24 cellular contexts compared by ENCODE assay signal in genomic region chr11:3669128-3669527, GRCh38. TPM values are rescaled to one million over a fixed set of nuclear protein-coding genes. Genes with fewer than 3 reads are reported as not detected.
DNase-seq lines count a peak whose midpoint lies in the region; ATAC-seq and TF ChIP-seq lines count a peak whose summit lies in the region.
"Had no signal": no experiment of that assay in that cellular context is flagged by ENCODE, and none has a peak within 500 bp of the region (broad histone marks: within the 10 kb centered on the region; RNA-seq: fewer than 3 reads in every experiment).

No MANE protein-coding gene starts in this region.

- no peak for TF ChIP-seq CTCF in cardiac muscle cell (IDR thresholded peaks at IDR 0.05; ENCODE audit: low read depth, low read length)
- no peak for TF ChIP-seq CTCF in GM20000 (IDR thresholded peaks at IDR 0.05; ENCODE audit: extremely low read depth, missing control alignments)
- no peak for TF ChIP-seq CTCF in neural crest cell (conservative IDR thresholded peaks at IDR 0.05)

- H3K27ac Mint-ChIP-seq in neural crest cell (ENCODE audit: unreplicated experiment) = peak overlapping the region; percentile 87
- H3K27ac Mint-ChIP-seq: GM23338 had no signal

- H3K4me3 ChIP-seq in cardiac muscle cell = no peak overlapping the region
- H3K4me3 ChIP-seq: GM23338 had no signal

- intact Hi-C loops in left ventricle myocardium superior (cut with micrococcal nuclease) = no loop called here

- H3K36me3 ChIP-seq in cardiac muscle cell = peaks cover 9% of the 10 kb centered on the region
- H3K36me3 ChIP-seq: BE2C had no signal

- no peaks in the 10 kb centered on the region for H3K9me3 Mint-ChIP-seq in neural crest cell
- H3K9me3 Mint-ChIP-seq: CD4-positive, CD25-positive, alpha-beta regulatory T cell; GM23338 had no signal

- no peak overlapping the region for H3K4me3 Mint-ChIP-seq in neural crest cell
- H3K4me3 Mint-ChIP-seq: CD4-positive, CD25-positive, alpha-beta regulatory T cell; GM23338 had no signal

- H3K36me3 Mint-ChIP-seq in neural crest cell (ENCODE audit: low read depth) = peaks cover 17% of the 10 kb centered on the region

- H3K4me1 ChIP-seq in cardiac muscle cell (ENCODE audit: low read depth) = peaks cover 9% of the 10 kb centered on the region
- H3K4me1 ChIP-seq: BE2C, Caco-2 had no signal

- no peaks in the 10 kb centered on the region for H3K27me3 Mint-ChIP-seq in neural crest cell (ENCODE audit: low read depth)
- H3K27me3 Mint-ChIP-seq: CD4-positive, CD25-positive, alpha-beta regulatory T cell had no signal

- H3K27me3 ChIP-seq in cardiac muscle cell = no peaks in the 10 kb centered on the region
- H3K27me3 ChIP-seq: BE2C had no signal

- H3K9me3 ChIP-seq in cardiac muscle cell (ENCODE audit: low read depth) = no peaks in the 10 kb centered on the region
- H3K9me3 ChIP-seq: BE2C, Caco-2 had no signal

- DNase-seq in cardiac muscle cell (ENCODE audit: low read depth in 1 of 2, low spot score in 1 of 2) (no peak), left ventricle myocardium superior (no peak), GM20000 (ENCODE audit: low spot score) (peak; percentile 9), neural crest cell (ENCODE audit: low read depth, low spot score) (no peak), NOMO-1 treated with DMSO at 0.1 percent for 48 hours (lab: John Stamatoyannopoulos, UW; ENCODE audit: unreplicated experiment) (no peak)
- DNase-seq: BE2C; Caco-2; CD4-positive, CD25-positive, alpha-beta regulatory T cell; DMS153; GDM1; IMR-90; NCI-H1417; NCI-H187 treated with DMSO at 0.1 percent for 48 hours; NCI-H2227 treated with DMSO at 0.1 percent for 48 hours; NCI-H524; NCI-H82 had no signal

- H3K27ac ChIP-seq in cardiac muscle cell = peak overlapping the region; percentile 68
- H3K27ac ChIP-seq: HL-60 had no signal

- ATAC-seq in left ventricle myocardium superior = no peak
- no peak for ATAC-seq in GM21367 (IDR thresholded peaks at IDR 0.05; ENCODE audit: unreplicated experiment)
- ATAC-seq: GM23338, HCT116 had no signal

- no peaks in the 10 kb centered on the region for H3K4me1 Mint-ChIP-seq in neural crest cell
- H3K4me1 Mint-ChIP-seq: CD4-positive, CD25-positive, alpha-beta regulatory T cell had no signal

RNA-seq across cellular contexts. Expression of gene CHRNA10, which starts 2.1 kb away (rescaled TPM):
- total RNA-seq in cardiac muscle cell (1.1 and 1.4 TPM in 2 replicates), left ventricle myocardium superior (0.89 TPM), neural crest cell (3.0 and 3.1 TPM in 2 replicates)
- polyA plus RNA-seq in cardiac muscle cell = not detected in 2 replicates

RNA-seq across cellular contexts. Expression of gene ART1, which starts 24.2 kb away (rescaled TPM):
- 0.30 and 0.60 TPM in 2 replicates for total RNA-seq in cardiac muscle cell
- polyA plus RNA-seq in cardiac muscle cell = not detected in 2 replicates
- 0.52 TPM for total RNA-seq in left ventricle myocardium superior
- total RNA-seq in neural crest cell = not detected in 2 replicates
- total RNA-seq: Caco-2; CD4-positive, CD25-positive, alpha-beta regulatory T cell; Daoy; GM23338; HT1080; IMR-90; M059J; RPMI7951 had no signal
- polyA plus RNA-seq: CD4-positive, CD25-positive, alpha-beta regulatory T cell; GM23338; IMR-90 had no signal

RNA-seq across cellular contexts. Expression of gene ART5, which starts 27.3 kb away (rescaled TPM):
- total RNA-seq in cardiac muscle cell (44.9 and 49.9 TPM in 2 replicates), left ventricle myocardium superior (4.6 TPM), neural crest cell (1.3 and 1.4 TPM in 2 replicates)
- polyA plus RNA-seq in cardiac muscle cell = 58.7 and 75.7 TPM in 2 replicates
- total RNA-seq: CD4-positive, CD25-positive, alpha-beta regulatory T cell; HT1080; IMR-90; M059J; RPMI7951 had no signal
- polyA plus RNA-seq: CD4-positive, CD25-positive, alpha-beta regulatory T cell; IMR-90 had no signal
